1 cellular context compared by ENCODE assay signal in the genomic region with DNA sequence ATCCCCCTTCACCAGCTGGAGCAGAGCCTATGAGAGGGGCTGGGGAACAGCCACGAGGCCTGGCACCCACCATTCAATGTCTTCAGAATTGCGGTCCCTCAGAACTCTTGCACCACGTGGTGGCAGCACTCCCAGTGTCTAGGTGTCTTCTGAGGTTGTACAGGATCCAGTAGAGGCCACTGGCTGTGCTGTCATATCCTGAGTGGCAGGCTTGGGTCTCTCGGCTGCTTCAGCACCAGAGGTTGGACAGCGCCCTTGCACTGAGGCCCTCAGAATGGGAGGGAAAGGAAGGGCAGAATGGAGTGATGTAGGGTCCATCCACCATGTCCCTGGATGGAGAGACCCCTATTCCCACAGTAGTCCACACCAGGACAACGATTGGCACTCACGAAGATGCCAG.
TF ChIP-seq lines count a peak whose summit lies in the region.

No MANE protein-coding gene starts in this region.

TF ChIP-seq in K562, 482 proteins besides CTCF, POLR2A, EP300 and RAD21 (continued from another document):
- TF ChIP-seq EHMT2 (IDR thresholded peaks at IDR 0.05) = peak; percentile 96
- TF ChIP-seq HDAC8 (tag; IDR thresholded peaks at IDR 0.05) = no peak
- no peak for TF ChIP-seq SMAD1 (IDR thresholded peaks at IDR 0.05; ENCODE audit: low read depth, low read length, partially characterized antibody)
- TF ChIP-seq MIER1 (IDR thresholded peaks at IDR 0.05; ENCODE audit: low read depth) = peak; percentile 90
- TF ChIP-seq ZNF77 (CRISPR knock-in tag; IDR thresholded peaks at IDR 0.05) = no peak
- TF ChIP-seq RFX5 (IDR thresholded peaks at IDR 0.05; ENCODE audit: low read depth, low read length) = no peak
- no peak for TF ChIP-seq ZNF217 (CRISPR knock-in tag; IDR thresholded peaks at IDR 0.05)
- TF ChIP-seq, protein P1, sequence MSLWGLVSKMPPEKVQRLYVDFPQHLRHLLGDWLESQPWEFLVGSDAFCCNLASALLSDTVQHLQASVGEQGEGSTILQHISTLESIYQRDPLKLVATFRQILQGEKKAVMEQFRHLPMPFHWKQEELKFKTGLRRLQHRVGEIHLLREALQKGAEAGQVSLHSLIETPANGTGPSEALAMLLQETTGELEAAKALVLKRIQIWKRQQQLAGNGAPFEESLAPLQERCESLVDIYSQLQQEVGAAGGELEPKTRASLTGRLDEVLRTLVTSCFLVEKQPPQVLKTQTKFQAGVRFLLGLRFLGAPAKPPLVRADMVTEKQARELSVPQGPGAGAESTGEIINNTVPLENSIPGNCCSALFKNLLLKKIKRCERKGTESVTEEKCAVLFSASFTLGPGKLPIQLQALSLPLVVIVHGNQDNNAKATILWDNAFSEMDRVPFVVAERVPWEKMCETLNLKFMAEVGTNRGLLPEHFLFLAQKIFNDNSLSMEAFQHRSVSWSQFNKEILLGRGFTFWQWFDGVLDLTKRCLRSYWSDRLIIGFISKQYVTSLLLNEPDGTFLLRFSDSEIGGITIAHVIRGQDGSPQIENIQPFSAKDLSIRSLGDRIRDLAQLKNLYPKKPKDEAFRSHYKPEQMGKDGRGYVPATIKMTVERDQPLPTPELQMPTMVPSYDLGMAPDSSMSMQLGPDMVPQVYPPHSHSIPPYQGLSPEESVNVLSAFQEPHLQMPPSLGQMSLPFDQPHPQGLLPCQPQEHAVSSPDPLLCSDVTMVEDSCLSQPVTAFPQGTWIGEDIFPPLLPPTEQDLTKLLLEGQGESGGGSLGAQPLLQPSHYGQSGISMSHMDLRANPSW (CRISPR knock-in tag; IDR thresholded peaks at IDR 0.05) = no peak
- TF ChIP-seq MTA2 (IDR thresholded peaks at IDR 0.05; ENCODE audit: low read depth) = no peak
- TF ChIP-seq DDX20 (tag; IDR thresholded peaks at IDR 0.05; ENCODE audit: low read depth) = no peak
- no peak for TF ChIP-seq ZNF444 (CRISPR knock-in tag; IDR thresholded peaks at IDR 0.05)
- TF ChIP-seq KDM5B (IDR thresholded peaks at IDR 0.05; ENCODE audit: insufficient replicate concordance, low read depth, low read length) = no peak
- TF ChIP-seq, protein P2, sequence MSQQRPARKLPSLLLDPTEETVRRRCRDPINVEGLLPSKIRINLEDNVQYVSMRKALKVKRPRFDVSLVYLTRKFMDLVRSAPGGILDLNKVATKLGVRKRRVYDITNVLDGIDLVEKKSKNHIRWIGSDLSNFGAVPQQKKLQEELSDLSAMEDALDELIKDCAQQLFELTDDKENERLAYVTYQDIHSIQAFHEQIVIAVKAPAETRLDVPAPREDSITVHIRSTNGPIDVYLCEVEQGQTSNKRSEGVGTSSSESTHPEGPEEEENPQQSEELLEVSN (IDR thresholded peaks at IDR 0.05; ENCODE audit: borderline replicate concordance in 1 of 2, extremely low read depth in 1 of 2, insufficient read depth in 1 of 2, insufficient read length in 1 of 2, low read depth in 1 of 2, low read length in 1 of 2, poor library complexity in 1 of 2, severe bottlenecking in 1 of 2) = no peak
- TF ChIP-seq, protein P3, sequence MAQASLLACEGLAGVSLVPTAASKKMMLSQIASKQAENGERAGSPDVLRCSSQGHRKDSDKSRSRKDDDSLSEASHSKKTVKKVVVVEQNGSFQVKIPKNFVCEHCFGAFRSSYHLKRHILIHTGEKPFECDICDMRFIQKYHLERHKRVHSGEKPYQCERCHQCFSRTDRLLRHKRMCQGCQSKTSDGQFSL (CRISPR knock-in tag; IDR thresholded peaks at IDR 0.05) = no peak
- TF ChIP-seq, protein P3 (tag; IDR thresholded peaks at IDR 0.05) = no peak
- TF ChIP-seq, protein P4, sequence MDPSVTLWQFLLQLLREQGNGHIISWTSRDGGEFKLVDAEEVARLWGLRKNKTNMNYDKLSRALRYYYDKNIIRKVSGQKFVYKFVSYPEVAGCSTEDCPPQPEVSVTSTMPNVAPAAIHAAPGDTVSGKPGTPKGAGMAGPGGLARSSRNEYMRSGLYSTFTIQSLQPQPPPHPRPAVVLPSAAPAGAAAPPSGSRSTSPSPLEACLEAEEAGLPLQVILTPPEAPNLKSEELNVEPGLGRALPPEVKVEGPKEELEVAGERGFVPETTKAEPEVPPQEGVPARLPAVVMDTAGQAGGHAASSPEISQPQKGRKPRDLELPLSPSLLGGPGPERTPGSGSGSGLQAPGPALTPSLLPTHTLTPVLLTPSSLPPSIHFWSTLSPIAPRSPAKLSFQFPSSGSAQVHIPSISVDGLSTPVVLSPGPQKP (CRISPR knock-in tag; IDR thresholded peaks at IDR 0.05) = no peak
- TF ChIP-seq FOXK2 (conservative IDR thresholded peaks at IDR 0.05 in 1 of 2, IDR thresholded peaks at IDR 0.05 in 1 of 2; ENCODE audit: low read depth in 2 of 2) = no peak
- no peak for TF ChIP-seq SOX6 (IDR thresholded peaks at IDR 0.05)
- TF ChIP-seq ZBTB1 (CRISPR knock-in tag; IDR thresholded peaks at IDR 0.05; ENCODE audit: borderline replicate concordance, low read depth) = no peak
- peak; percentile 16 for TF ChIP-seq MEIS2 (IDR thresholded peaks at IDR 0.05; ENCODE audit: partially characterized antibody)
- no peak for TF ChIP-seq TBL1XR1 (IDR thresholded peaks at IDR 0.05; ENCODE audit: low read length in 2 of 2)
- no peak for TF ChIP-seq HDAC6 (IDR thresholded peaks at IDR 0.05; ENCODE audit: low read depth, low read length)
- TF ChIP-seq BCL6 (CRISPR knock-in tag; IDR thresholded peaks at IDR 0.05) = no peak
- TF ChIP-seq NFE2L1 (tag; IDR thresholded peaks at IDR 0.05; ENCODE audit: borderline replicate concordance, low read depth) = no peak
- TF ChIP-seq, protein P5, sequence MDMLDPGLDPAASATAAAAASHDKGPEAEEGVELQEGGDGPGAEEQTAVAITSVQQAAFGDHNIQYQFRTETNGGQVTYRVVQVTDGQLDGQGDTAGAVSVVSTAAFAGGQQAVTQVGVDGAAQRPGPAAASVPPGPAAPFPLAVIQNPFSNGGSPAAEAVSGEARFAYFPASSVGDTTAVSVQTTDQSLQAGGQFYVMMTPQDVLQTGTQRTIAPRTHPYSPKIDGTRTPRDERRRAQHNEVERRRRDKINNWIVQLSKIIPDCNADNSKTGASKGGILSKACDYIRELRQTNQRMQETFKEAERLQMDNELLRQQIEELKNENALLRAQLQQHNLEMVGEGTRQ (CRISPR knock-in tag; IDR thresholded peaks at IDR 0.05) = peak; percentile 36; the same call in 1 of the 2 replicates
- TF ChIP-seq, protein P6, sequence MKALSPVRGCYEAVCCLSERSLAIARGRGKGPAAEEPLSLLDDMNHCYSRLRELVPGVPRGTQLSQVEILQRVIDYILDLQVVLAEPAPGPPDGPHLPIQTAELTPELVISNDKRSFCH (CRISPR knock-in tag; IDR thresholded peaks at IDR 0.05) = no peak
- TF ChIP-seq, protein P6 (tag; IDR thresholded peaks at IDR 0.05) = no peak
- no peak for TF ChIP-seq NUFIP1 (IDR thresholded peaks at IDR 0.05; ENCODE audit: partially characterized antibody)
- TF ChIP-seq, protein P7, sequence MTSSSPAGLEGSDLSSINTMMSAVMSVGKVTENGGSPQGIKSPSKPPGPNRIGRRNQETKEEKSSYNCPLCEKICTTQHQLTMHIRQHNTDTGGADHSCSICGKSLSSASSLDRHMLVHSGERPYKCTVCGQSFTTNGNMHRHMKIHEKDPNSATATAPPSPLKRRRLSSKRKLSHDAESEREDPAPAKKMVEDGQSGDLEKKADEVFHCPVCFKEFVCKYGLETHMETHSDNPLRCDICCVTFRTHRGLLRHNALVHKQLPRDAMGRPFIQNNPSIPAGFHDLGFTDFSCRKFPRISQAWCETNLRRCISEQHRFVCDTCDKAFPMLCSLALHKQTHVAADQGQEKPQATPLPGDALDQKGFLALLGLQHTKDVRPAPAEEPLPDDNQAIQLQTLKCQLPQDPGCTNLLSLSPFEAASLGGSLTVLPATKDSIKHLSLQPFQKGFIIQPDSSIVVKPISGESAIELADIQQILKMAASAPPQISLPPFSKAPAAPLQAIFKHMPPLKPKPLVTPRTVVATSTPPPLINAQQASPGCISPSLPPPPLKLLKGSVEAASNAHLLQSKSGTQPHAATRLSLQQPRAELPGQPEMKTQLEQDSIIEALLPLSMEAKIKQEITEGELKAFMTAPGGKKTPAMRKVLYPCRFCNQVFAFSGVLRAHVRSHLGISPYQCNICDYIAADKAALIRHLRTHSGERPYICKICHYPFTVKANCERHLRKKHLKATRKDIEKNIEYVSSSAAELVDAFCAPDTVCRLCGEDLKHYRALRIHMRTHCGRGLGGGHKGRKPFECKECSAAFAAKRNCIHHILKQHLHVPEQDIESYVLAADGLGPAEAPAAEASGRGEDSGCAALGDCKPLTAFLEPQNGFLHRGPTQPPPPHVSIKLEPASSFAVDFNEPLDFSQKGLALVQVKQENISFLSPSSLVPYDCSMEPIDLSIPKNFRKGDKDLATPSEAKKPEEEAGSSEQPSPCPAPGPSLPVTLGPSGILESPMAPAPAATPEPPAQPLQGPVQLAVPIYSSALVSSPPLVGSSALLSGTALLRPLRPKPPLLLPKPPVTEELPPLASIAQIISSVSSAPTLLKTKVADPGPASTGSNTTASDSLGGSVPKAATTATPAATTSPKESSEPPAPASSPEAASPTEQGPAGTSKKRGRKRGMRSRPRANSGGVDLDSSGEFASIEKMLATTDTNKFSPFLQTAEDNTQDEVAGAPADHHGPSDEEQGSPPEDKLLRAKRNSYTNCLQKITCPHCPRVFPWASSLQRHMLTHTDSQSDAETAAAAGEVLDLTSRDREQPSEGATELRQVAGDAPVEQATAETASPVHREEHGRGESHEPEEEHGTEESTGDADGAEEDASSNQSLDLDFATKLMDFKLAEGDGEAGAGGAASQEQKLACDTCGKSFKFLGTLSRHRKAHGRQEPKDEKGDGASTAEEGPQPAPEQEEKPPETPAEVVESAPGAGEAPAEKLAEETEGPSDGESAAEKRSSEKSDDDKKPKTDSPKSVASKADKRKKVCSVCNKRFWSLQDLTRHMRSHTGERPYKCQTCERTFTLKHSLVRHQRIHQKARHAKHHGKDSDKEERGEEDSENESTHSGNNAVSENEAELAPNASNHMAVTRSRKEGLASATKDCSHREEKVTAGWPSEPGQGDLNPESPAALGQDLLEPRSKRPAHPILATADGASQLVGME (CRISPR knock-in tag; IDR thresholded peaks at IDR 0.05) = no peak
- no peak for TF ChIP-seq E2F3 (CRISPR knock-in tag; IDR thresholded peaks at IDR 0.05)
- no peak for TF ChIP-seq ZBTB7A (IDR thresholded peaks at IDR 0.05; ENCODE audit: borderline replicate concordance, control insufficient read depth, low read depth, low read length)
- no peak for TF ChIP-seq ESRRB (CRISPR knock-in tag; IDR thresholded peaks at IDR 0.05; ENCODE audit: borderline replicate concordance)
- no peak for TF ChIP-seq SIRT6 (IDR thresholded peaks at IDR 0.05; ENCODE audit: low read depth, low read length)
- no peak for TF ChIP-seq ZNF23 (CRISPR knock-in tag; IDR thresholded peaks at IDR 0.05)
- TF ChIP-seq, protein P8, sequence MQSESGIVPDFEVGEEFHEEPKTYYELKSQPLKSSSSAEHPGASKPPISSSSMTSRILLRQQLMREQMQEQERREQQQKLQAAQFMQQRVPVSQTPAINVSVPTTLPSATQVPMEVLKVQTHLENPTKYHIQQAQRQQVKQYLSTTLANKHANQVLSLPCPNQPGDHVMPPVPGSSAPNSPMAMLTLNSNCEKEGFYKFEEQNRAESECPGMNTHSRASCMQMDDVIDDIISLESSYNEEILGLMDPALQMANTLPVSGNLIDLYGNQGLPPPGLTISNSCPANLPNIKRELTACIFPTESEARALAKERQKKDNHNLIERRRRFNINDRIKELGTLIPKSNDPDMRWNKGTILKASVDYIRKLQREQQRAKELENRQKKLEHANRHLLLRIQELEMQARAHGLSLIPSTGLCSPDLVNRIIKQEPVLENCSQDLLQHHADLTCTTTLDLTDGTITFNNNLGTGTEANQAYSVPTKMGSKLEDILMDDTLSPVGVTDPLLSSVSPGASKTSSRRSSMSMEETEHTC (IDR thresholded peaks at IDR 0.05) = no peak
- TF ChIP-seq TAF7 (tag; IDR thresholded peaks at IDR 0.05) = no peak
- TF ChIP-seq GATAD2B (IDR thresholded peaks at IDR 0.05; ENCODE audit: borderline replicate concordance) = no peak
- TF ChIP-seq SMAD2 (IDR thresholded peaks at IDR 0.05; ENCODE audit: low read depth, low read length) = no peak
TF ChIP-seq in K562: peak in this region for 12.
